Comparison of ENCODE assay signal across 8 cellular contexts in genomic region chr2:112644933-112645395, GRCh38. TPM values are rescaled to one million over a fixed set of nuclear protein-coding genes. Genes with fewer than 3 reads are reported as not detected.
DNase-seq lines count a peak whose midpoint lies in the region; ATAC-seq and TF ChIP-seq lines count a peak whose summit lies in the region.

No MANE protein-coding gene starts in this region.

- peaks cover 0 to 17% of the 10 kb centered on the region in 2 donors for H3K36me3 ChIP-seq in adrenal gland (replicated peaks in 1 of 2)

- peak overlapping the region in 1 of 2 donors; percentile 83 for H3K27ac Mint-ChIP-seq in stimulated activated naive CD8-positive, alpha-beta T cell treated with anti-CD3 and anti-CD28 coated beads, Interleukin-15, amount 100 ng/mL, for 72 hours

- peak overlapping the region; percentile 92 to 99 for H3K4me3 Mint-ChIP-seq in stimulated activated naive CD8-positive, alpha-beta T cell treated with anti-CD3 and anti-CD28 coated beads, Interleukin-15, amount 100 ng/mL, for 72 hours

- H3K4me1 Mint-ChIP-seq in stimulated activated naive CD8-positive, alpha-beta T cell treated with anti-CD3 and anti-CD28 coated beads, Interleukin-15, amount 100 ng/mL, for 72 hours, result peaks cover 74% of the 10 kb centered on the region

- H3K27ac ChIP-seq in adrenal gland, result peak overlapping the region in 4 of 5 donors; percentile 95 to 98 (median 97)

- peak overlapping the region in 2 of 4 donors; percentile 81 to 86 for H3K4me3 ChIP-seq in adrenal gland

- TF ChIP-seq CTCF in adrenal gland (IDR thresholded peaks at IDR 0.05), result no peak

- peak; percentile 65 for DNase-seq in COLO829 (ENCODE audit: low spot score)
- DNase-seq in adrenal gland, result peak in 1 of 7 donors; percentile 78
- peak; percentile 35 for DNase-seq in iPS-NIHi7 (ENCODE audit: extremely low spot score)
- no peak for DNase-seq in stimulated activated naive CD8-positive, alpha-beta T cell treated with anti-CD3 and anti-CD28 coated beads, Interleukin-15, amount 100 ng/mL, for 72 hours
- no peak for DNase-seq in NCI-H1092 (lab: John Stamatoyannopoulos, UW)

- ATAC-seq in HG02938 (IDR thresholded peaks at IDR 0.05; ENCODE audit: unreplicated experiment), result peak; percentile 6
- no peak for ATAC-seq in stimulated activated naive CD8-positive, alpha-beta T cell treated with anti-CD3 and anti-CD28 coated beads, Interleukin-15, amount 100 ng/mL, for 72 hours
- ATAC-seq in GM18520 (IDR thresholded peaks at IDR 0.05; ENCODE audit: unreplicated experiment), result no peak
- no peak for ATAC-seq in HG02870 (IDR thresholded peaks at IDR 0.05; ENCODE audit: unreplicated experiment)

- no peaks in the 10 kb centered on the region for H3K9me3 Mint-ChIP-seq in stimulated activated naive CD8-positive, alpha-beta T cell treated with anti-CD3 and anti-CD28 coated beads, Interleukin-15, amount 100 ng/mL, for 72 hours

- TF ChIP-seq POLR2A in adrenal gland (IDR thresholded peaks at IDR 0.05), result no peak

- 3 to 10% (median 4%) methylated on average over 4 to 16 of the region's 16 CpGs for WGBS in adrenal gland, 4 donors

- intact Hi-C loops in adrenal gland (cut with DNase I), result no loop called here

- no peaks in the 10 kb centered on the region for H3K9me3 ChIP-seq in adrenal gland (replicated peaks in 1 of 3)

- H3K27me3 Mint-ChIP-seq in stimulated activated naive CD8-positive, alpha-beta T cell treated with anti-CD3 and anti-CD28 coated beads, Interleukin-15, amount 100 ng/mL, for 72 hours, result no peaks in the 10 kb centered on the region

- H3K4me1 ChIP-seq in adrenal gland (replicated peaks in 1 of 2), result peaks cover 20 to 37% of the 10 kb centered on the region in 2 donors

- H3K27me3 ChIP-seq in adrenal gland, result no peaks in the 10 kb centered on the region

RNA-seq across cellular contexts. Expression of gene SLC20A1, which starts 0.8 kb away (rescaled TPM):
- 10 to 100 TPM in 6 of 8 donors, 1 to 10 TPM in 2; 6.9 to 24.8 (median 19.5) TPM for total RNA-seq in adrenal gland
- 10 to 100 TPM; 14.1 to 23.8 (median 20.8) TPM for polyA plus RNA-seq in adrenal gland

Comparison
In these comparisons a context has a peak if more than half of its experiments do, and no peak if none do; other contexts are left out.
1. DNase-seq: peak in COLO829 (single experiment) and iPS-NIHi7 (single experiment); none in stimulated activated naive CD8-positive, alpha-beta T cell treated with anti-CD3 and anti-CD28 coated beads, Interleukin-15, amount 100 ng/mL, for 72 hours (0 of 2) and NCI-H1092 (single experiment).